Comparison of ENCODE assay signal across 8 cellular contexts in genomic region chr16:47779201-47780016, GRCh38.
DNase-seq lines count a peak whose midpoint lies in the region; ATAC-seq, FAIRE-seq and TF ChIP-seq lines count a peak whose summit lies in the region.

No MANE protein-coding gene starts in this region.

- H2BK5ac ChIP-seq in neuronal stem cell (ENCODE audit: low read length): no peak overlapping the region

- intact Hi-C loops in left cardiac atrium (cut with DNase I): no loop called here
- intact Hi-C loops in left ventricle myocardium superior (cut with micrococcal nuclease): no loop called here
- intact Hi-C loops in K562 (cut with micrococcal nuclease): loop anchor here (10.0 kb wide), 1 partner anchor 55 kb away; no protein-coding TSS in a partner anchor

- H2AFZ ChIP-seq in K562 (ENCODE audit: low read depth, low read length): peak overlapping the region; percentile 46
- peak overlapping the region; percentile 6 for H2AFZ ChIP-seq in neuronal stem cell (ENCODE audit: low read length)
- H2AFZ ChIP-seq in neural progenitor cell (replicated peaks): no peak overlapping the region

- peak; percentile 77 for FAIRE-seq in K562 (lab: Jason Lieb, UNC)

- H3K18ac ChIP-seq in neuronal stem cell (ENCODE audit: low read length): no peak overlapping the region

- H2AK5ac ChIP-seq in neuronal stem cell (ENCODE audit: low read depth, low read length): no peak overlapping the region

- peak; percentile 23 to 27 for ATAC-seq in left cardiac atrium
- no peak for ATAC-seq in left ventricle myocardium superior
- peak; percentile 75 for ATAC-seq in K562

- in situ Hi-C loops in K562 (cut with MboI): no loop called here

- H3K27me3 ChIP-seq in K562 (ENCODE audit: control insufficient read depth in 2 of 2, insufficient read depth in 2 of 2, low read length in 2 of 2) (peaks cover 0 to 4% of the 10 kb centered on the region in 2 experiments; a peak in 1 of 5 replicates), neuronal stem cell (ENCODE audit: control insufficient read depth in 3 of 3, insufficient read depth in 3 of 3, low read depth in 1 of 3, low read length in 3 of 3) (no peaks in the 10 kb centered on the region), neural progenitor cell (no peaks in the 10 kb centered on the region)

- no peaks in the 10 kb centered on the region for H3K27me3 Mint-ChIP-seq in neural progenitor cell (ENCODE audit: insufficient read depth, low read depth)

- no peak overlapping the region for H4K91ac ChIP-seq in neuronal stem cell (ENCODE audit: low read depth, low read length, poor library complexity)

- no peak overlapping the region for H3K4ac ChIP-seq in neuronal stem cell (ENCODE audit: low read length)

- H3K27ac ChIP-seq in K562 (ENCODE audit: extremely low read depth, low read depth, low read length) (peak overlapping the region; percentile 21; the same call in 2 of the 3 replicates), neuronal stem cell (replicated peaks; ENCODE audit: low read length) (no peak overlapping the region), neural progenitor cell (no peak overlapping the region)

- no peaks in the 10 kb centered on the region for H3K36me3 Mint-ChIP-seq in neural progenitor cell

- H3K4me3 Mint-ChIP-seq in neural progenitor cell: no peak overlapping the region

- no peaks in the 10 kb centered on the region for H3K9me3 Mint-ChIP-seq in neural progenitor cell

- H4K20me1 ChIP-seq in K562 (replicated peaks; ENCODE audit: control insufficient read depth, insufficient read depth, low read length): no peaks in the 10 kb centered on the region
- H4K20me1 ChIP-seq in neural progenitor cell (ENCODE audit: low read depth): no peaks in the 10 kb centered on the region

- no peak overlapping the region for H3K14ac ChIP-seq in neuronal stem cell (ENCODE audit: low read length)

- H3K79me2 ChIP-seq in K562 (ENCODE audit: control insufficient read depth, insufficient read depth, low read length) (no peaks in the 10 kb centered on the region), neural progenitor cell (ENCODE audit: low read depth) (no peaks in the 10 kb centered on the region)

- no peak overlapping the region for H2BK12ac ChIP-seq in neuronal stem cell (ENCODE audit: low read length)

- H3K4me1 Mint-ChIP-seq in neural progenitor cell: no peaks in the 10 kb centered on the region

- peak overlapping the region; percentile 25 for H3K4me3 ChIP-seq in K562
- H3K4me3 ChIP-seq in neuronal stem cell (ENCODE audit: low read length in 2 of 2): no peak overlapping the region
- H3K4me3 ChIP-seq in neural progenitor cell: no peak overlapping the region

- CTCF ChIA-PET in K562 (lab: Yijun Ruan, JAX; ENCODE audit: low intra/inter-chr PET ratio): interaction anchor here (0.5 kb wide), 1 partner anchor 787 kb away, joined by 5 read pairs; no protein-coding TSS in a partner anchor

- H3F3A ChIP-seq in neural progenitor cell (ENCODE audit: low read depth): no peaks in the 10 kb centered on the region

- no peak for TF ChIP-seq POLR2A in K562 (conservative IDR thresholded peaks at IDR 0.05)

- BruUV-seq in K562 (replicated peaks; lab: Mats Ljungman, UMichigan): no TSS peak

- WGBS in K562 (ENCODE audit: insufficient coverage, low coverage, missing lambda C conversion rate): 1% methylated on average over 7 of the region's 7 CpGs
- no CpG with 5 or more reads among the region's 7 CpGs for WGBS in neuronal stem cell (ENCODE audit: extremely low coverage in 2 of 2, insufficient read length in 2 of 2, insufficient replicate concordance in 1 of 2), 2 donors

- H3K36me3 ChIP-seq in K562 (ENCODE audit: control insufficient read depth, insufficient read depth, low read length) (no peaks in the 10 kb centered on the region), neuronal stem cell (replicated peaks in 1 of 2; ENCODE audit: control insufficient read depth in 2 of 2, insufficient read depth in 2 of 2, low read length in 2 of 2) (no peaks in the 10 kb centered on the region), neural progenitor cell (no peaks in the 10 kb centered on the region)

- H3K4me2 ChIP-seq in K562 (ENCODE audit: insufficient read depth, low read length): peak overlapping the region; percentile 65
- H3K4me2 ChIP-seq in neuronal stem cell (ENCODE audit: insufficient read depth, low read length, poor library complexity, severe bottlenecking): no peak overlapping the region
- no peak overlapping the region for H3K4me2 ChIP-seq in neural progenitor cell

- H3K9me1 ChIP-seq in K562 (ENCODE audit: control insufficient read depth, insufficient read depth, low read length): no peaks in the 10 kb centered on the region

- H3K4me1 ChIP-seq in K562 (replicated peaks in 1 of 2; ENCODE audit: control insufficient read depth in 2 of 2, insufficient read depth in 2 of 2, low read length in 2 of 2) (peaks cover 0 to 7% of the 10 kb centered on the region in 2 experiments; a peak in 2 of 5 replicates), neuronal stem cell (ENCODE audit: control insufficient read depth in 2 of 2, insufficient read depth in 1 of 2, low read depth in 1 of 2, low read length in 2 of 2) (peaks cover 1 to 2% of the 10 kb centered on the region in 2 donors), neural progenitor cell (no peaks in the 10 kb centered on the region)

- no peak overlapping the region for H2BK120ac ChIP-seq in neuronal stem cell (ENCODE audit: low read depth, low read length)

- no peak for TF ChIP-seq RAD21 in K562 (CRISPR knock-in tag; conservative IDR thresholded peaks at IDR 0.05 in 1 of 2, IDR thresholded peaks at IDR 0.05 in 1 of 2)

- no peak overlapping the region for H2BK15ac ChIP-seq in neuronal stem cell (ENCODE audit: low read length)

- POLR2A ChIA-PET in K562 (lab: Yijun Ruan, JAX): interaction anchor here (0.6 to 0.9 kb wide), 4 partner anchors 9 to 1309 kb away, joined by 3 read pairs; no protein-coding TSS in a partner anchor

- TF ChIP-seq CTCF in K562 (IDR thresholded peaks at IDR 0.05 in 2 of 3, conservative IDR thresholded peaks at IDR 0.05 in 1 of 3; ENCODE audit: insufficient read depth in 2 of 3, low read depth in 1 of 3, low read length in 3 of 3): no peak
- TF ChIP-seq CTCF in neural progenitor cell (IDR thresholded peaks at IDR 0.05): no peak

- no peaks in the 10 kb centered on the region for H3K79me1 ChIP-seq in neuronal stem cell (ENCODE audit: low read depth, low read length)

- H3K23ac ChIP-seq in neuronal stem cell (ENCODE audit: low read depth, low read length, poor library complexity): no peak overlapping the region

- no peak for DNase-seq in left cardiac atrium
- DNase-seq in left ventricle myocardium superior: no peak
- peak; percentile 3 for DNase-seq in NOMO-1 treated with DMSO at 0.1 percent for 48 hours (lab: John Stamatoyannopoulos, UW; ENCODE audit: unreplicated experiment)
- peak in 3 of 4 experiments; percentile 10 to 65 (median 52) for DNase-seq in K562 (ENCODE audit: extremely low read depth in 1 of 4, low spot score in 3 of 4)
- no peak for DNase-seq in neuronal stem cell (ENCODE audit: low spot score)
- no peak for DNase-seq in neural progenitor cell (ENCODE audit: low spot score)
- DNase-seq in amniotic stem cell (lab: John Stamatoyannopoulos, UW): no peak
- no peak for DNase-seq in NCI-H69 (lab: John Stamatoyannopoulos, UW)

- no peaks in the 10 kb centered on the region for H3K9me3 ChIP-seq in K562 (replicated peaks; ENCODE audit: control insufficient read depth, insufficient read depth, low read depth, low read length)
- H3K9me3 ChIP-seq in neuronal stem cell (replicated peaks in 1 of 2; ENCODE audit: control insufficient read depth in 2 of 2, insufficient read depth in 1 of 2, low read depth in 1 of 2, low read length in 2 of 2): no peaks in the 10 kb centered on the region
- H3K9me3 ChIP-seq in neural progenitor cell (ENCODE audit: low read depth): no peaks in the 10 kb centered on the region

- H3K27ac Mint-ChIP-seq in neural progenitor cell: no peak overlapping the region

- no peak overlapping the region for H4K8ac ChIP-seq in neuronal stem cell (ENCODE audit: low read depth, low read length)

- TF ChIP-seq EP300 in K562 (IDR thresholded peaks at IDR 0.05; ENCODE audit: low read length): no peak

- H3K9ac ChIP-seq in K562 (ENCODE audit: insufficient read depth in 1 of 2, low read depth in 2 of 2, low read length in 2 of 2) (no peak overlapping the region), neuronal stem cell (ENCODE audit: low read depth, low read length, poor library complexity) (no peak overlapping the region), neural progenitor cell (no peak overlapping the region)

TF ChIP-seq in K562, 482 proteins besides CTCF, POLR2A, EP300 and RAD21 (continues in another document):
- 0 out of 2 replicates have a peak, but pooled peaks have one; percentile 46 for TF ChIP-seq ETV1 (tag; conservative IDR thresholded peaks at IDR 0.05; ENCODE audit: low read depth)
- TF ChIP-seq TSC22D4 (tag; IDR thresholded peaks at IDR 0.05): no peak
- no peak for TF ChIP-seq ZNF444 (CRISPR knock-in tag; IDR thresholded peaks at IDR 0.05)
- TF ChIP-seq FOXK2 (conservative IDR thresholded peaks at IDR 0.05 in 1 of 2, IDR thresholded peaks at IDR 0.05 in 1 of 2; ENCODE audit: low read depth in 2 of 2): peak; percentile 23 to 37; a peak in 1 of 4 replicates
- no peak for TF ChIP-seq PTRF (tag; IDR thresholded peaks at IDR 0.05)
- TF ChIP-seq JUN (IDR thresholded peaks at IDR 0.05; ENCODE audit: borderline replicate concordance, low read depth, low read length): no peak
- no peak for TF ChIP-seq JUN (CRISPR knock-in tag; IDR thresholded peaks at IDR 0.05; ENCODE audit: borderline replicate concordance)
- TF ChIP-seq SIN3A (IDR thresholded peaks at IDR 0.05; ENCODE audit: borderline replicate concordance in 2 of 2, control insufficient read depth in 1 of 2, low read depth in 2 of 2, low read length in 2 of 2): no peak
- no peak for TF ChIP-seq WHSC1 (IDR thresholded peaks at IDR 0.05; ENCODE audit: low read length)
- TF ChIP-seq RAD51 (IDR thresholded peaks at IDR 0.05; ENCODE audit: borderline replicate concordance, low read depth): peak; percentile 67
- no peak for TF ChIP-seq SMAD4 (CRISPR knock-in tag; conservative IDR thresholded peaks at IDR 0.05)
- no peak for TF ChIP-seq IRF9 (tag; IDR thresholded peaks at IDR 0.05)
- no peak for TF ChIP-seq ZFPM2 (CRISPR knock-in tag; IDR thresholded peaks at IDR 0.05)
- 0 out of 2 replicates have a peak, but pooled peaks have one; percentile 16 for TF ChIP-seq MAFG (tag; conservative IDR thresholded peaks at IDR 0.05)
- no peak for TF ChIP-seq STAT5A (IDR thresholded peaks at IDR 0.05; ENCODE audit: borderline replicate concordance, low read length)
- TF ChIP-seq ZFP1 (CRISPR knock-in tag; IDR thresholded peaks at IDR 0.05): no peak

Comparison
In these comparisons a context has a peak if more than half of its experiments do, and no peak if none do; other contexts are left out.
1. DNase-seq: peak in NOMO-1 treated with DMSO at 0.1 percent for 48 hours (single experiment) and K562 (3 of 4); none in left cardiac atrium (single experiment), left ventricle myocardium superior (single experiment), neuronal stem cell (single experiment), neural progenitor cell (single experiment), amniotic stem cell (single experiment) and NCI-H69 (single experiment).